20 cellular contexts compared by ENCODE assay signal in genomic region chr17:9839433-9839832, GRCh38. TPM values are rescaled to one million over a fixed set of nuclear protein-coding genes. Genes with fewer than 3 reads are reported as not detected.
A peak's percentile ranks its signal among the peaks of the same experiment; 100 is the strongest.
DNase-seq lines count a peak whose midpoint lies in the region; ATAC-seq and TF ChIP-seq lines count a peak whose summit lies in the region.
"Had no signal": no experiment of that assay in that cellular context is flagged by ENCODE, and none has a peak within 500 bp of the region (broad histone marks: within the 10 kb centered on the region; RNA-seq: fewer than 3 reads in every experiment).

No MANE protein-coding gene starts in this region.

- peak in 1 of 2 donors; percentile 38 for DNase-seq in cardiac muscle cell (ENCODE audit: low read depth in 1 of 2, low spot score in 1 of 2)
- no peak for DNase-seq in Right ventricle myocardium superior
- DNase-seq in T-helper 17 cell, result no peak
- no peak for DNase-seq in uterus
- no peak for DNase-seq in pons (ENCODE audit: low spot score)
- DNase-seq in amygdala (lab: John Stamatoyannopoulos, UW), result no peak
- no peak for DNase-seq in HuH-7.5 (ENCODE audit: low spot score)
- DNase-seq: activated CD4-positive, CD25-positive, alpha-beta regulatory T cell; activated naive CD4-positive, alpha-beta T cell treated with Interleukin-2 at 50 U/mL for 16 hours; CD8-positive, alpha-beta memory T cell; GDM1; left cardiac atrium; naive B cell; NCI-H1105; NCI-H446 treated with DMSO at 0.1 percent for 48 hours; stimulated activated CD4-positive, alpha-beta T cell treated with anti-CD3 and anti-CD28 coated beads, Interleukin-2, amount 100 ng/mL, for 24 hours had no signal

- no peak for TF ChIP-seq EP300 in gastroesophageal sphincter (IDR thresholded peaks at IDR 0.05)

- H3K36me3 ChIP-seq in cardiac muscle cell, result no peaks in the 10 kb centered on the region
- no peaks in the 10 kb centered on the region for H3K36me3 ChIP-seq in gastroesophageal sphincter
- H3K36me3 ChIP-seq in uterus, result no peaks in the 10 kb centered on the region

- intact Hi-C loops in Right ventricle myocardium superior (cut with DNase I), result no loop called here
- intact Hi-C loops in uterus (cut with DNase I; ENCODE audit: low total_unique reads), result no loop called here

- H3K27me3 ChIP-seq in cardiac muscle cell, result no peaks in the 10 kb centered on the region
- no peaks in the 10 kb centered on the region for H3K27me3 ChIP-seq in gastroesophageal sphincter
- no peaks in the 10 kb centered on the region for H3K27me3 ChIP-seq in uterus

- TF ChIP-seq CTCF in cardiac muscle cell (IDR thresholded peaks at IDR 0.05; ENCODE audit: low read depth, low read length), result peak; percentile 37
- peak in 1 of 4 experiments; percentile 6 for TF ChIP-seq CTCF in gastroesophageal sphincter (IDR thresholded peaks at IDR 0.05)
- TF ChIP-seq CTCF in uterus (IDR thresholded peaks at IDR 0.05), result no peak

- TF ChIP-seq POLR2A in gastroesophageal sphincter (IDR thresholded peaks at IDR 0.05) (no peak), uterus (IDR thresholded peaks at IDR 0.05) (no peak)

- peaks cover 6% of the 10 kb centered on the region for H3K36me3 Mint-ChIP-seq in T-helper 17 cell (ENCODE audit: low read depth)
- H3K36me3 Mint-ChIP-seq: CD8-positive, alpha-beta memory T cell; naive B cell had no signal

- no peak for ATAC-seq in Right ventricle myocardium superior (ENCODE audit: poor library complexity)
- ATAC-seq in T-helper 17 cell, result no peak
- no peak for ATAC-seq in gastroesophageal sphincter

- no peak overlapping the region for H3K27ac ChIP-seq in cardiac muscle cell
- peak overlapping the region in 3 of 4 donors; percentile 18 to 74 (median 59) for H3K27ac ChIP-seq in gastroesophageal sphincter
- peak overlapping the region; percentile 31 to 78 for H3K27ac ChIP-seq in uterus

- no peaks in the 10 kb centered on the region for H3K9me3 ChIP-seq in cardiac muscle cell (ENCODE audit: low read depth)
- no peaks in the 10 kb centered on the region for H3K9me3 ChIP-seq in T-helper 17 cell (ENCODE audit: control insufficient read depth, low read length, poor library complexity, severe bottlenecking)
- no peaks in the 10 kb centered on the region for H3K9me3 ChIP-seq in gastroesophageal sphincter
- no peaks in the 10 kb centered on the region for H3K9me3 ChIP-seq in uterus

- no peaks in the 10 kb centered on the region for H3K4me1 ChIP-seq in cardiac muscle cell (ENCODE audit: low read depth)
- peaks cover 15 to 74% (median 35%) of the 10 kb centered on the region in 3 donors for H3K4me1 ChIP-seq in gastroesophageal sphincter
- H3K4me1 ChIP-seq in uterus, result peaks cover 0 to 7% of the 10 kb centered on the region in 2 donors

- peaks cover 9% of the 10 kb centered on the region for H3K4me1 Mint-ChIP-seq in T-helper 17 cell
- H3K4me1 Mint-ChIP-seq: CD8-positive, alpha-beta memory T cell; naive B cell had no signal

- peak overlapping the region; percentile 24 for H3K27ac Mint-ChIP-seq in T-helper 17 cell
- H3K27ac Mint-ChIP-seq: CD8-positive, alpha-beta memory T cell had no signal

- H3K27me3 Mint-ChIP-seq in T-helper 17 cell, result peaks cover 47% of the 10 kb centered on the region

- no peak overlapping the region for H3K4me3 Mint-ChIP-seq in T-helper 17 cell
- H3K4me3 Mint-ChIP-seq: CD8-positive, alpha-beta memory T cell; naive B cell had no signal

- WGBS in gastroesophageal sphincter (ENCODE audit: low coverage in 1 of 2), 2 donors, result 71 to 75% methylated on average over 4 of the region's 4 CpGs

- H3K4me3 ChIP-seq in cardiac muscle cell (no peak overlapping the region), gastroesophageal sphincter (no peak overlapping the region), uterus (no peak overlapping the region)

RNA-seq across cellular contexts. Expression of gene GLP2R, which starts 13.7 kb away (rescaled TPM):
- total RNA-seq in cardiac muscle cell (not detected in 2 replicates), Right ventricle myocardium superior (0.11 TPM), T-helper 17 cell (not detected), gastroesophageal sphincter (10 to 100 TPM in 3 of 4 donors, 1 to 10 TPM in 1; 7.2 to 14.5 (median 13.8) TPM), uterus (10 to 100 TPM in 1 of 4 donors, under 1 TPM in 3; under 0.01 to 12.7 (median 0.43) TPM)
- polyA plus RNA-seq in cardiac muscle cell, result 0.06 TPM in 1 of 2 replicates, not detected in the other
- total RNA-seq: CD8-positive, alpha-beta memory T cell; glomerular endothelial cell; OCI-LY7 had no signal
- polyA plus RNA-seq: CD8-positive, alpha-beta memory T cell had no signal

RNA-seq across cellular contexts. Expression of gene GSG1L2, which starts 17.6 kb away (rescaled TPM):
- total RNA-seq in cardiac muscle cell (not detected in 2 replicates), Right ventricle myocardium superior (not detected), T-helper 17 cell (not detected), gastroesophageal sphincter (not detected), uterus (not detected)
- polyA plus RNA-seq in cardiac muscle cell, result not detected in 2 replicates
- total RNA-seq: bronchial epithelial cell; CD8-positive, alpha-beta memory T cell; glomerular endothelial cell; left cardiac atrium; OCI-LY7 had no signal
- polyA plus RNA-seq: CD8-positive, alpha-beta memory T cell had no signal

RNA-seq across cellular contexts. Expression of gene DHRS7C, which starts 48.0 kb away (rescaled TPM):
- total RNA-seq in cardiac muscle cell (0.63 and 1.2 TPM in 2 replicates), Right ventricle myocardium superior (71.6 TPM), T-helper 17 cell (not detected), gastroesophageal sphincter (not detected), uterus (not detected)
- 1.1 TPM in 1 of 2 replicates, not detected in the other for polyA plus RNA-seq in cardiac muscle cell
- total RNA-seq: bronchial epithelial cell; CD8-positive, alpha-beta memory T cell; glomerular endothelial cell; OCI-LY7 had no signal
- polyA plus RNA-seq: CD8-positive, alpha-beta memory T cell had no signal

Comparison
In these comparisons a context has a peak if more than half of its experiments do, and no peak if none do; other contexts are left out.
1. RNA of gene DHRS7C, which starts 48.0 kb away (total RNA-seq): 71.6 TPM in Right ventricle myocardium superior (single experiment); 0.63 to 1.2 TPM in cardiac muscle cell, not detected in T-helper 17 cell, not detected in gastroesophageal sphincter and not detected in uterus; every median in the first group is over 10 times any median in the second.